8 cellular contexts compared by ENCODE assay signal in genomic region chr10:110226926-110227641, GRCh38. TPM values are rescaled to one million over a fixed set of nuclear protein-coding genes. Genes with fewer than 3 reads are reported as not detected.
DNase-seq lines count a peak whose midpoint lies in the region; ATAC-seq and TF ChIP-seq lines count a peak whose summit lies in the region.

No MANE protein-coding gene starts in this region.

- peaks cover 2% of the 10 kb centered on the region; the same call in 1 of the 2 replicates for H3F3A ChIP-seq in PC-9 (ENCODE audit: insufficient read depth, low read depth)

- CTCF ChIA-PET in PC-9 (lab: Charles Lee): interaction anchor here (0.5 to 0.6 kb wide), 2 partner anchors 20 to 1371 kb away, joined by 4 to 7 read pairs; no protein-coding TSS in a partner anchor

- in situ Hi-C loops in GM13976 (cut with MboI; ENCODE audit: low sequenced_read_pairs, unreplicated experiment): no loop called here

- DNase-seq in GM13976 (ENCODE audit: low spot score) (peak; percentile 88), PC-9 (peak in 1 of 2 experiments; percentile 28), esophagus muscularis mucosa (ENCODE audit: extremely low spot score) (no peak), naive B cell (peak; percentile 67)
- peak; percentile 52 for DNase-seq in activated T-helper 1 cell treated with anti-CD3 and anti-CD28 coated beads, Interleukin-12 subunit alpha, Interleukin-12 subunit beta, Interleukin-2, Interleukin-4 antibody, amounts not matched to agents 30 ng/mL and 10 ng/mL and 1 ng/mL, durations not matched to agents 14 hours and 24 hours and 36 hours (ENCODE audit: low spot score)

- peak overlapping the region; percentile 50; the same call in 1 of the 2 replicates for H3K27ac ChIP-seq in ACC112 (ENCODE audit: low read depth, low read length)
- no peak overlapping the region for H3K27ac ChIP-seq in PC-9
- peak overlapping the region; percentile 91 to 98 (median 96) for H3K27ac ChIP-seq in esophagus muscularis mucosa (replicated peaks in 1 of 4)
- H3K27ac ChIP-seq in subcutaneous abdominal adipose tissue (ENCODE audit: low read depth, low read length): peak overlapping the region; percentile 65

- H3K9me3 ChIP-seq in PC-9 (ENCODE audit: insufficient read depth, low read depth): no peaks in the 10 kb centered on the region
- no peaks in the 10 kb centered on the region for H3K9me3 ChIP-seq in esophagus muscularis mucosa
- no peaks in the 10 kb centered on the region for H3K9me3 ChIP-seq in subcutaneous abdominal adipose tissue (ENCODE audit: control insufficient read depth in 5 of 5, low read length in 5 of 5)

- TF ChIP-seq CTCF in GM13976 (IDR thresholded peaks at IDR 0.05; ENCODE audit: borderline replicate concordance, control extremely low read depth, extremely low read depth, insufficient read depth, missing control alignments) (no peak), PC-9 (conservative IDR thresholded peaks at IDR 0.05) (no peak), esophagus muscularis mucosa (IDR thresholded peaks at IDR 0.05) (no peak)

- ATAC-seq in naive B cell (ENCODE audit: low read depth in 2 of 2) (peak; percentile 46 to 47), GM18505 (IDR thresholded peaks at IDR 0.05; ENCODE audit: unreplicated experiment) (no peak)

- peak overlapping the region; percentile 82 for H3K4me2 ChIP-seq in PC-9

- whole genome bisulfite sequencing in esophagus muscularis mucosa: under 1% methylated on average over 60 of the region's 71 CpGs

- H3K4me3 Mint-ChIP-seq in activated T-helper 1 cell treated with anti-CD3 and anti-CD28 coated beads, Interleukin-12 subunit alpha, Interleukin-12 subunit beta, Interleukin-2, Interleukin-4 antibody, amounts not matched to agents 30 ng/mL and 10 ng/mL and 1 ng/mL, durations not matched to agents 14 hours and 24 hours and 36 hours: peak overlapping the region; percentile 92
- peak overlapping the region; percentile 91 to 97 (median 96) for H3K4me3 Mint-ChIP-seq in naive B cell

- intact Hi-C loops in PC-9 (cut with micrococcal nuclease; ENCODE audit: unreplicated experiment) (loop anchor here (5.0 kb wide), 1 partner anchor 50 kb away; no protein-coding TSS in a partner anchor), esophagus muscularis mucosa (cut with DNase I) (loop anchor here (2.0 to 5.0 kb wide), 2 partner anchors 52 to 90 kb away; no protein-coding TSS in a partner anchor)
- intact Hi-C loops in activated T-helper 1 cell treated with anti-CD3 and anti-CD28 coated beads, Interleukin-12 subunit alpha, Interleukin-12 subunit beta, Interleukin-2, Interleukin-4 antibody, amounts not matched to agents 30 ng/mL and 10 ng/mL and 1 ng/mL, durations not matched to agents 14 hours and 24 hours and 36 hours (cut with micrococcal nuclease): loop anchor here (1.0 to 10.0 kb wide), 12 partner anchors 16 to 692 kb away; partner anchors contain the start of genes BBIP1, DUSP5, SHOC2 and SMC3

- peaks cover 5% of the 10 kb centered on the region; the same call in 1 of the 2 replicates for H4K20me1 ChIP-seq in PC-9 (ENCODE audit: insufficient read depth)

- BruUV-seq in PC-9 (replicated peaks; lab: Mats Ljungman, UMichigan): no TSS peak

- H3K9me3 Mint-ChIP-seq in activated T-helper 1 cell treated with anti-CD3 and anti-CD28 coated beads, Interleukin-12 subunit alpha, Interleukin-12 subunit beta, Interleukin-2, Interleukin-4 antibody, amounts not matched to agents 30 ng/mL and 10 ng/mL and 1 ng/mL, durations not matched to agents 14 hours and 24 hours and 36 hours: no peaks in the 10 kb centered on the region
- H3K9me3 Mint-ChIP-seq in naive B cell: no peaks in the 10 kb centered on the region

- peak overlapping the region in 4 of 5 donors; percentile 51 to 79 (median 72) for H3K9ac ChIP-seq in subcutaneous abdominal adipose tissue (ENCODE audit: low read length in 5 of 5)

- H3K27me3 Mint-ChIP-seq in activated T-helper 1 cell treated with anti-CD3 and anti-CD28 coated beads, Interleukin-12 subunit alpha, Interleukin-12 subunit beta, Interleukin-2, Interleukin-4 antibody, amounts not matched to agents 30 ng/mL and 10 ng/mL and 1 ng/mL, durations not matched to agents 14 hours and 24 hours and 36 hours (ENCODE audit: insufficient read depth): peaks cover 4% of the 10 kb centered on the region
- peaks cover 0 to 12% (median 0%) of the 10 kb centered on the region in 3 donors for H3K27me3 Mint-ChIP-seq in naive B cell

- H3K27ac Mint-ChIP-seq in activated T-helper 1 cell treated with anti-CD3 and anti-CD28 coated beads, Interleukin-12 subunit alpha, Interleukin-12 subunit beta, Interleukin-2, Interleukin-4 antibody, amounts not matched to agents 30 ng/mL and 10 ng/mL and 1 ng/mL, durations not matched to agents 14 hours and 24 hours and 36 hours: peak overlapping the region; percentile 97
- peak overlapping the region; percentile 89 to 98 (median 97) for H3K27ac Mint-ChIP-seq in naive B cell

- peaks cover 36% of the 10 kb centered on the region for H3K4me1 Mint-ChIP-seq in activated T-helper 1 cell treated with anti-CD3 and anti-CD28 coated beads, Interleukin-12 subunit alpha, Interleukin-12 subunit beta, Interleukin-2, Interleukin-4 antibody, amounts not matched to agents 30 ng/mL and 10 ng/mL and 1 ng/mL, durations not matched to agents 14 hours and 24 hours and 36 hours (ENCODE audit: low read depth)
- peaks cover 19 to 32% (median 23%) of the 10 kb centered on the region in 3 donors for H3K4me1 Mint-ChIP-seq in naive B cell

- TF ChIP-seq POLR2A in esophagus muscularis mucosa (IDR thresholded peaks at IDR 0.05; ENCODE audit: low read depth) (no peak), GM18505 (IDR thresholded peaks at IDR 0.05; ENCODE audit: borderline replicate concordance, extremely low read depth, insufficient read depth, insufficient read length) (no peak)

- H3K36me3 Mint-ChIP-seq in activated T-helper 1 cell treated with anti-CD3 and anti-CD28 coated beads, Interleukin-12 subunit alpha, Interleukin-12 subunit beta, Interleukin-2, Interleukin-4 antibody, amounts not matched to agents 30 ng/mL and 10 ng/mL and 1 ng/mL, durations not matched to agents 14 hours and 24 hours and 36 hours (ENCODE audit: low read depth): peaks cover 17% of the 10 kb centered on the region
- peaks cover 0 to 8% of the 10 kb centered on the region in 2 donors for H3K36me3 Mint-ChIP-seq in naive B cell

- POLR2A ChIA-PET in PC-9 (lab: Charles Lee; ENCODE audit: unreplicated experiment): interaction anchor here (0.6 to 0.8 kb wide), 5 partner anchors 17 to 706 kb away, joined by 5 to 50 read pairs (median 6); no protein-coding TSS in a partner anchor

- TF ChIP-seq EP300 in esophagus muscularis mucosa (IDR thresholded peaks at IDR 0.05): no peak

- 0 out of 2 replicates have a peak, but pooled peaks cover 3% of the 10 kb centered on the region for H3K36me3 ChIP-seq in ACC112 (ENCODE audit: insufficient read depth, low read length)
- no peaks in the 10 kb centered on the region for H3K36me3 ChIP-seq in PC-9 (ENCODE audit: low read depth)
- peaks cover 0 to 24% (median 2%) of the 10 kb centered on the region in 4 donors for H3K36me3 ChIP-seq in esophagus muscularis mucosa
- peaks cover 0 to 5% (median 3%) of the 10 kb centered on the region in 5 donors for H3K36me3 ChIP-seq in subcutaneous abdominal adipose tissue (ENCODE audit: control insufficient read depth in 5 of 5, insufficient read depth in 5 of 5, low read length in 5 of 5)

- H3K79me2 ChIP-seq in ACC112 (ENCODE audit: control insufficient read depth, insufficient read depth, low read length, unreplicated experiment) (no peaks in the 10 kb centered on the region), PC-9 (ENCODE audit: low read depth) (0 out of 2 replicates have a peak, but pooled peaks cover 8% of the 10 kb centered on the region)

- H2AFZ ChIP-seq in ACC112 (ENCODE audit: low read length, unreplicated experiment): peak overlapping the region; percentile 32
- H2AFZ ChIP-seq in PC-9: no peak overlapping the region; the same call in 1 of the 2 replicates

- no peaks in the 10 kb centered on the region for H3K27me3 ChIP-seq in ACC112 (ENCODE audit: insufficient read depth, low read length)
- no peaks in the 10 kb centered on the region for H3K27me3 ChIP-seq in PC-9 (ENCODE audit: insufficient read depth, low read depth)
- H3K27me3 ChIP-seq in esophagus muscularis mucosa: no peaks in the 10 kb centered on the region
- no peaks in the 10 kb centered on the region for H3K27me3 ChIP-seq in subcutaneous abdominal adipose tissue (ENCODE audit: control insufficient read depth in 5 of 5, insufficient read depth in 4 of 5, low read length in 5 of 5)

- no peaks in the 10 kb centered on the region for H3K9me2 ChIP-seq in PC-9 (ENCODE audit: insufficient read depth)

- H3K4me1 ChIP-seq in ACC112 (ENCODE audit: control insufficient read depth, insufficient read depth, low read length, unreplicated experiment) (peaks cover 5% of the 10 kb centered on the region), PC-9 (replicated peaks; ENCODE audit: insufficient read depth) (peaks cover 9% of the 10 kb centered on the region), esophagus muscularis mucosa (peaks cover 38 to 66% (median 63%) of the 10 kb centered on the region in 4 donors), subcutaneous abdominal adipose tissue (ENCODE audit: control insufficient read depth in 5 of 5, insufficient read depth in 5 of 5, low read length in 5 of 5) (peaks cover 5 to 17% (median 13%) of the 10 kb centered on the region in 5 donors)

- peak overlapping the region; percentile 87 for H3K4me3 ChIP-seq in ACC112 (ENCODE audit: low read depth, low read length)
- H3K4me3 ChIP-seq in PC-9: peak overlapping the region; percentile 55
- H3K4me3 ChIP-seq in esophagus muscularis mucosa: peak overlapping the region; percentile 81 to 91 (median 86)
- H3K4me3 ChIP-seq in subcutaneous abdominal adipose tissue (ENCODE audit: low read depth in 1 of 5, low read length in 5 of 5): peak overlapping the region; percentile 71 to 93 (median 82)

RNA-seq across cellular contexts. Expression of gene MXI1, which starts 19.7 kb away (rescaled TPM):
- total RNA-seq in PC-9 (2021): 25.8 and 25.9 TPM in 2 replicates
- 14.7 and 15.1 TPM in 2 replicates for total RNA-seq in activated T-helper 1 cell treated with anti-CD3 and anti-CD28 coated beads, Interleukin-12 subunit alpha, Interleukin-12 subunit beta, Interleukin-2, Interleukin-4 antibody, amounts not matched to agents 30 ng/mL and 10 ng/mL and 1 ng/mL, durations not matched to agents 14 hours and 24 hours and 36 hours
- 100 to 1,000 TPM; 198 to 292 (median 226) TPM for total RNA-seq in esophagus muscularis mucosa
- polyA plus RNA-seq in naive B cell (ENCODE audit: low read depth in 6 of 6): 10 to 100 TPM; 30.6 to 56.1 (median 44.9) TPM
